8 cellular contexts compared by ENCODE assay signal in genomic region chr12:94157891-94158495, GRCh38. TPM values are rescaled to one million over a fixed set of nuclear protein-coding genes. Genes with fewer than 3 reads are reported as not detected.
DNase-seq lines count a peak whose midpoint lies in the region; ATAC-seq and TF ChIP-seq lines count a peak whose summit lies in the region.

No MANE protein-coding gene starts in this region.

- peak; percentile 43 for DNase-seq in activated CD8-positive, alpha-beta memory T cell treated with anti-CD3 and anti-CD28 coated beads for 24 hours
- DNase-seq in activated CD8-positive, alpha-beta memory T cell treated with anti-CD3 and anti-CD28 coated beads, Interleukin-2, amount 50 U/mL, for 4 hours, result no peak
- DNase-seq in NCI-H345 (lab: John Stamatoyannopoulos, UW), result peak; percentile 73
- DNase-seq in thyroid gland, result peak; percentile 43 to 45
- DNase-seq in ACHN, result no peak
- DNase-seq in NCI-H1930 (lab: John Stamatoyannopoulos, UW), result no peak
- no peak for DNase-seq in activated gamma-delta T cell (lab: John Stamatoyannopoulos, UW)

- H3K4me3 ChIP-seq in thyroid gland (replicated peaks in 1 of 3), result no peak overlapping the region

- 49 to 59% methylated on average over 8 of the region's 8 CpGs for WGBS in thyroid gland, 2 donors

- no peaks in the 10 kb centered on the region for H3K27me3 ChIP-seq in thyroid gland

- peak; percentile 87 for ATAC-seq in HG02870 (IDR thresholded peaks at IDR 0.05; ENCODE audit: unreplicated experiment)

- TF ChIP-seq CTCF in thyroid gland (IDR thresholded peaks at IDR 0.05), result no peak

- peaks cover 0 to 8% of the 10 kb centered on the region in 2 donors for H3K4me1 ChIP-seq in thyroid gland

- no peak for TF ChIP-seq POLR2A in thyroid gland (IDR thresholded peaks at IDR 0.05)

- H3K27ac ChIP-seq in thyroid gland, result no peak overlapping the region

- in situ Hi-C loops in ACHN (cut with HindIII; ENCODE audit: low pct_ligation_motif_present, low pct_unique_long_range_greater_than_20kb, low sequenced_read_pairs), result no loop called here

- intact Hi-C loops in thyroid gland (cut with DNase I), result no loop called here

- H3K36me3 ChIP-seq in thyroid gland, result no peaks in the 10 kb centered on the region

- H3K9me3 ChIP-seq in thyroid gland, result no peaks in the 10 kb centered on the region

RNA-seq across cellular contexts. Expression of gene PLXNC1, which starts 9.6 kb away (rescaled TPM):
- total RNA-seq in thyroid gland, result 1 to 10 TPM; 4.5 to 7.2 (median 5.1) TPM

Comparison
In these comparisons a context has a peak if more than half of its experiments do, and no peak if none do; other contexts are left out.
1. DNase-seq: peak in activated CD8-positive, alpha-beta memory T cell treated with anti-CD3 and anti-CD28 coated beads for 24 hours (single experiment), NCI-H345 (single experiment) and thyroid gland (2 of 2); none in activated CD8-positive, alpha-beta memory T cell treated with anti-CD3 and anti-CD28 coated beads, Interleukin-2, amount 50 U/mL, for 4 hours (single experiment), ACHN (single experiment), NCI-H1930 (0 of 2) and activated gamma-delta T cell (single experiment).